8 cellular contexts compared by ENCODE assay signal in genomic region chr10:102835007-102835482, GRCh38. TPM values are rescaled to one million over a fixed set of nuclear protein-coding genes. Genes with fewer than 3 reads are reported as not detected.
DNase-seq lines count a peak whose midpoint lies in the region; ATAC-seq, FAIRE-seq and TF ChIP-seq lines count a peak whose summit lies in the region.

No MANE protein-coding gene starts in this region.

- no peaks in the 10 kb centered on the region for H3K79me2 ChIP-seq in keratinocyte (ENCODE audit: control insufficient read depth, insufficient read depth, low read length)

- TF ChIP-seq CTCF in HFF-Myc (IDR thresholded peaks at IDR 0.05; ENCODE audit: low read depth, low read length, missing control alignments), result peak; percentile 86
- peak; percentile 92 for TF ChIP-seq CTCF in bronchial epithelial cell (IDR thresholded peaks at IDR 0.05; ENCODE audit: insufficient read depth, low read length, severe bottlenecking)
- peak; percentile 84 to 98 (median 92) for TF ChIP-seq CTCF in keratinocyte (optimal IDR thresholded peaks at IDR 0.05 in 1 of 3, IDR thresholded peaks at IDR 0.05 in 1 of 3, conservative IDR thresholded peaks at IDR 0.05 in 1 of 3; ENCODE audit: extremely low read depth in 1 of 3, insufficient read depth in 2 of 3, low read length in 3 of 3)

- ATAC-seq in GM19351 (IDR thresholded peaks at IDR 0.05; ENCODE audit: unreplicated experiment), result no peak

- H3K27me3 ChIP-seq in bronchial epithelial cell (ENCODE audit: control insufficient read depth, insufficient read depth, low read length), result no peaks in the 10 kb centered on the region
- no peaks in the 10 kb centered on the region for H3K27me3 ChIP-seq in keratinocyte (ENCODE audit: control insufficient read depth, extremely low read depth, insufficient read depth, low read length)

- H3K9me1 ChIP-seq in keratinocyte (ENCODE audit: control insufficient read depth, extremely low read depth, insufficient read depth, low read length), result no peaks in the 10 kb centered on the region

- no peak overlapping the region for H3K4me2 ChIP-seq in keratinocyte (ENCODE audit: control insufficient read depth, extremely low read depth, insufficient read depth, low read depth, low read length)

- H3K9me3 ChIP-seq in keratinocyte (ENCODE audit: control insufficient read depth, low read depth, low read length), result no peaks in the 10 kb centered on the region

- no peaks in the 10 kb centered on the region for H4K20me1 ChIP-seq in keratinocyte (ENCODE audit: control insufficient read depth, extremely low read depth, insufficient read depth, low read length)

- no peak overlapping the region for H3K4me3 ChIP-seq in HFF-Myc (replicated peaks; ENCODE audit: low read depth, low read length)
- no peak overlapping the region for H3K4me3 ChIP-seq in bronchial epithelial cell (ENCODE audit: low read depth, low read length)
- no peak overlapping the region for H3K4me3 ChIP-seq in keratinocyte (ENCODE audit: control insufficient read depth in 2 of 3, extremely low read depth in 1 of 3, insufficient read depth in 2 of 3, low read depth in 1 of 3, low read length in 3 of 3)

- no peak overlapping the region for H2AFZ ChIP-seq in keratinocyte (ENCODE audit: control insufficient read depth, low read length)

- H3K27ac ChIP-seq in keratinocyte (ENCODE audit: control insufficient read depth, insufficient read depth, low read length), result no peak overlapping the region

- no peaks in the 10 kb centered on the region for H3K36me3 ChIP-seq in bronchial epithelial cell (ENCODE audit: control insufficient read depth, insufficient read depth, low read length)
- H3K36me3 ChIP-seq in keratinocyte (ENCODE audit: control insufficient read depth in 2 of 2, extremely low read depth in 1 of 2, insufficient read depth in 2 of 2, low read length in 2 of 2), result no peaks in the 10 kb centered on the region

- DNase-seq in COR-L47 (lab: John Stamatoyannopoulos, UW) (peak; percentile 13), HFF-Myc (ENCODE audit: extremely low read depth, low read depth) (peak; percentile 56), NCI-H2227 (lab: John Stamatoyannopoulos, UW; ENCODE audit: unreplicated experiment) (peak; percentile 73), bronchial epithelial cell (ENCODE audit: low read depth) (peak; percentile 63), keratinocyte (ENCODE audit: low read depth, low spot score) (peak; percentile 36)
- peak; percentile 47 to 59 (median 57) for DNase-seq in activated CD4-positive, CD25-positive, alpha-beta regulatory T cell (lab: John Stamatoyannopoulos, UW)
- peak; percentile 80 for DNase-seq in stimulated activated CD4-positive, alpha-beta T cell treated with anti-CD3 and anti-CD28 coated beads, Interleukin-2, amount 100 ng/mL, for 24 hours

- FAIRE-seq in bronchial epithelial cell (lab: Jason Lieb, UNC), result no peak
- FAIRE-seq in keratinocyte (lab: Jason Lieb, UNC), result peak; percentile 81

- peaks cover 2% of the 10 kb centered on the region for H3K4me1 ChIP-seq in keratinocyte (ENCODE audit: control insufficient read depth, extremely low read depth, insufficient read depth, low read length)

- dilution Hi-C loops in keratinocyte (cut with MboI; ENCODE audit: extremely low pct_ligation_motif_present, low sequenced_read_pairs), result loop anchor here (25.0 kb wide), 1 partner anchor 252 kb away; no protein-coding TSS in a partner anchor

- no peak overlapping the region for H3K9ac ChIP-seq in keratinocyte (ENCODE audit: control insufficient read depth, extremely low read depth, insufficient read depth, low read length)

RNA-seq across cellular contexts. Expression of gene CYP17A1, which starts 2.2 kb away (rescaled TPM):
- total RNA-seq in bronchial epithelial cell, result not detected in 2 replicates
- polyA plus RNA-seq in keratinocyte, result not detected in 3 replicates
- not detected for polyA plus RNA-seq in keratinocyte (2011; ENCODE audit: low read depth)
- polyA plus RNA-seq in keratinocyte (2011; cell fraction: cytosol; rRNA removed), result not detected in 2 replicates
- polyA plus RNA-seq in keratinocyte (2011; cell fraction: nucleus; rRNA removed), result not detected in 2 replicates
- not detected in 2 replicates for polyA plus RNA-seq in keratinocyte (2012; ENCODE audit: low replicate concordance)
- not detected in 3 replicates for polyA minus RNA-seq in keratinocyte
- not detected for polyA minus RNA-seq in keratinocyte (2011; cell fraction: cytosol; rRNA and poly(A)+ RNA removed)
- polyA minus RNA-seq in keratinocyte (2011; cell fraction: nucleus; rRNA and poly(A)+ RNA removed), result not detected in 2 replicates

RNA-seq across cellular contexts. Expression of gene BORCS7, which starts 19.0 kb away (rescaled TPM):
- 11.1 and 12.0 TPM in 2 replicates for total RNA-seq in bronchial epithelial cell
- 19.8 to 25.9 TPM (median 24.4 TPM) in 3 replicates for polyA plus RNA-seq in keratinocyte
- 10.3 TPM for polyA plus RNA-seq in keratinocyte (2011; ENCODE audit: low read depth)
- 27.1 and 31.2 TPM in 2 replicates for polyA plus RNA-seq in keratinocyte (2011; cell fraction: cytosol; rRNA removed)
- 13.2 and 14.6 TPM in 2 replicates for polyA plus RNA-seq in keratinocyte (2011; cell fraction: nucleus; rRNA removed)
- 8.4 and 10.4 TPM in 2 replicates for polyA plus RNA-seq in keratinocyte (2012; ENCODE audit: low replicate concordance)
- polyA minus RNA-seq in keratinocyte, result 1.6 to 9.0 TPM (median 8.7 TPM) in 3 replicates
- 11.3 TPM for polyA minus RNA-seq in keratinocyte (2011; cell fraction: cytosol; rRNA and poly(A)+ RNA removed)
- polyA minus RNA-seq in keratinocyte (2011; cell fraction: nucleus; rRNA and poly(A)+ RNA removed), result 4.0 and 5.8 TPM in 2 replicates

RNA-seq across cellular contexts. Expression of gene AS3MT, which starts 34.2 kb away (rescaled TPM):
- total RNA-seq in bronchial epithelial cell, result 2.1 and 2.6 TPM in 2 replicates
- 0.80 to 2.0 TPM (median 0.85 TPM) in 3 replicates for polyA plus RNA-seq in keratinocyte
- 1.2 TPM for polyA plus RNA-seq in keratinocyte (2011; ENCODE audit: low read depth)
- 0.39 and 0.49 TPM in 2 replicates for polyA plus RNA-seq in keratinocyte (2011; cell fraction: cytosol; rRNA removed)
- polyA plus RNA-seq in keratinocyte (2011; cell fraction: nucleus; rRNA removed), result 0.38 TPM in 1 of 2 replicates, not detected in the other
- 1.5 and 1.9 TPM in 2 replicates for polyA plus RNA-seq in keratinocyte (2012; ENCODE audit: low replicate concordance)
- polyA minus RNA-seq in keratinocyte, result 0.64 to 0.98 TPM in 2 of 3 replicates, not detected in the other
- not detected for polyA minus RNA-seq in keratinocyte (2011; cell fraction: cytosol; rRNA and poly(A)+ RNA removed)
- polyA minus RNA-seq in keratinocyte (2011; cell fraction: nucleus; rRNA and poly(A)+ RNA removed), result not detected in 2 replicates

Comparison
In these comparisons a context has a peak if more than half of its experiments do, and no peak if none do; other contexts are left out.
1. DNase-seq: peak in every context shown above with its lines; median percentile 80 in stimulated activated CD4-positive, alpha-beta T cell treated with anti-CD3 and anti-CD28 coated beads, Interleukin-2, amount 100 ng/mL, for 24 hours; 73 in NCI-H2227; 63 in bronchial epithelial cell; 57 in activated CD4-positive, CD25-positive, alpha-beta regulatory T cell; 56 in HFF-Myc; 36 in keratinocyte; 13 in COR-L47.